Comparison of ENCODE assay signal across 21 cellular contexts in genomic region chr11:117128289-117128688, GRCh38. TPM values are rescaled to one million over a fixed set of nuclear protein-coding genes. Genes with fewer than 3 reads are reported as not detected.
DNase-seq lines count a peak whose midpoint lies in the region; ATAC-seq, FAIRE-seq and TF ChIP-seq lines count a peak whose summit lies in the region.
"Had no signal": no experiment of that assay in that cellular context is flagged by ENCODE, and none has a peak within 500 bp of the region (broad histone marks: within the 10 kb centered on the region; RNA-seq: fewer than 3 reads in every experiment).

No MANE protein-coding gene starts in this region.

- CTCF ChIA-PET in HepG2 (lab: Yijun Ruan, JAX; ENCODE audit: low intra/inter-chr PET ratio, low total read pairs): no interaction called here

- H3K4me1 ChIP-seq in liver (ENCODE audit: control insufficient read depth in 4 of 4, insufficient read depth in 4 of 4, low read length in 3 of 4): peaks cover 0 to 4% (median 0%) of the 10 kb centered on the region in 4 donors
- 0 out of 2 replicates have a peak, but pooled peaks cover 7% of the 10 kb centered on the region for H3K4me1 ChIP-seq in HepG2 (ENCODE audit: insufficient read depth, low read length)
- no peaks in the 10 kb centered on the region for H3K4me1 ChIP-seq in hepatocyte (ENCODE audit: insufficient read depth)
- H3K4me1 ChIP-seq: BLaER1, Caco-2 had no signal

- POLR2A ChIA-PET in HepG2 (lab: Yijun Ruan, JAX): no interaction called here

- H3K27ac ChIP-seq in liver (ENCODE audit: low read depth in 1 of 2, low read length in 2 of 2) (no peak overlapping the region), HepG2 (ENCODE audit: extremely low read length, insufficient read depth, low read length) (no peak overlapping the region), substantia nigra (ENCODE audit: low read depth, low read length, poor library complexity, severe bottlenecking) (peak overlapping the region; percentile 98), hepatocyte (no peak overlapping the region)
- H3K27ac ChIP-seq: 22Rv1, BLaER1, C4-2B, GM23248 had no signal

- H3K27me3 ChIP-seq in liver (ENCODE audit: control insufficient read depth in 4 of 4, insufficient read depth in 4 of 4, low read length in 3 of 4): no peaks in the 10 kb centered on the region
- H3K27me3 ChIP-seq in HepG2 (ENCODE audit: control insufficient read depth in 1 of 2, insufficient read depth in 2 of 2, low read length in 2 of 2): peaks cover 0 to 4% of the 10 kb centered on the region in 2 experiments; a peak in 2 of 5 replicates
- no peaks in the 10 kb centered on the region for H3K27me3 ChIP-seq in hepatocyte
- H3K27me3 ChIP-seq: BLaER1 had no signal

- H3K79me2 ChIP-seq in HepG2 (ENCODE audit: insufficient read depth, low read length) (no peaks in the 10 kb centered on the region), hepatocyte (no peaks in the 10 kb centered on the region)

- H4K20me1 ChIP-seq in HepG2 (ENCODE audit: insufficient read depth, low read length): no peaks in the 10 kb centered on the region
- H4K20me1 ChIP-seq in hepatocyte (ENCODE audit: insufficient read depth, poor library complexity, severe bottlenecking): no peaks in the 10 kb centered on the region
- H4K20me1 ChIP-seq: BLaER1 had no signal

- H3K9ac ChIP-seq in liver (ENCODE audit: low read depth in 1 of 2, low read length in 2 of 2) (no peak overlapping the region), HepG2 (ENCODE audit: insufficient read depth, low read depth, low read length) (no peak overlapping the region)
- H3K9ac ChIP-seq: BLaER1, GM23248 had no signal

- FAIRE-seq in HepG2 (lab: Jason Lieb, UNC) (no peak), GM19239 (lab: Jason Lieb, UNC) (no peak)
- FAIRE-seq: A204.1, G401.6, GM12892, H1 had no signal

- TF ChIP-seq POLR2A in HepG2 (IDR thresholded peaks at IDR 0.05; ENCODE audit: insufficient read depth in 1 of 2, low read depth in 2 of 2, low read length in 2 of 2): no peak

- ATAC-seq in HepG2: no peak
- ATAC-seq in left lobe of liver: peak; percentile 70
- no peak for ATAC-seq in left colon
- ATAC-seq: CD8-positive, alpha-beta T cell had no signal

- DNase-seq in HepG2 (ENCODE audit: low spot score) (no peak), left lobe of liver (ENCODE audit: low spot score) (no peak), substantia nigra (lab: John Stamatoyannopoulos, UW) (no peak), GM19239 (ENCODE audit: insufficient read length, low spot score) (no peak), hepatocyte (ENCODE audit: low spot score) (no peak), left colon (no peak)
- DNase-seq: Caco-2; CD4-positive, CD25-positive, alpha-beta regulatory T cell; CD8-positive, alpha-beta T cell; DND-41; GM23248; H7; HCEC 1CT had no signal

- H3K4me2 ChIP-seq in HepG2 (ENCODE audit: low read depth, low read length): no peak overlapping the region
- no peak overlapping the region for H3K4me2 ChIP-seq in hepatocyte
- H3K4me2 ChIP-seq: BLaER1 had no signal

- H3K36me3 ChIP-seq in liver (ENCODE audit: control insufficient read depth in 4 of 4, insufficient read depth in 3 of 4, low read depth in 1 of 4, low read length in 3 of 4) (no peaks in the 10 kb centered on the region), HepG2 (replicated peaks in 1 of 2; ENCODE audit: control insufficient read depth in 1 of 2, insufficient read depth in 2 of 2, low read length in 2 of 2) (no peaks in the 10 kb centered on the region), hepatocyte (replicated peaks; ENCODE audit: insufficient read depth, low read depth) (no peaks in the 10 kb centered on the region)
- H3K36me3 ChIP-seq: BLaER1 had no signal

- no peak for TF ChIP-seq RAD21 in liver (IDR thresholded peaks at IDR 0.05)
- no peak for TF ChIP-seq RAD21 in HepG2 (CRISPR knock-in tag; IDR thresholded peaks at IDR 0.05)

- H2AFZ ChIP-seq in HepG2 (ENCODE audit: low read length) (no peak overlapping the region), hepatocyte (no peak overlapping the region)
- H2AFZ ChIP-seq: GM23248 had no signal

- WGBS in liver: 79% methylated on average over 4 of the region's 4 CpGs
- 24% methylated on average over 4 of the region's 4 CpGs for WGBS in HepG2 (ENCODE audit: low lambda C conversion rate)
- 76% methylated on average over 4 of the region's 4 CpGs for WGBS in hepatocyte (ENCODE audit: low lambda C conversion rate, missing lambda C conversion rate)

- no peak overlapping the region for H3K4me3 ChIP-seq in liver (ENCODE audit: low read depth in 1 of 3, low read length in 3 of 3)
- no peak overlapping the region for H3K4me3 ChIP-seq in HepG2 (replicated peaks in 1 of 3; ENCODE audit: insufficient read depth in 1 of 3, low read depth in 2 of 3, low read length in 3 of 3)
- no peak overlapping the region for H3K4me3 ChIP-seq in hepatocyte
- H3K4me3 ChIP-seq: BLaER1, GM23248 had no signal

- no TSS peak for BruUV-seq in HepG2 (replicated peaks; lab: Mats Ljungman, UMichigan)

- H3K9me2 ChIP-seq in hepatocyte (replicated peaks; ENCODE audit: insufficient read depth): no peaks in the 10 kb centered on the region

- TF ChIP-seq EP300 in HepG2 (IDR thresholded peaks at IDR 0.05; ENCODE audit: low read depth in 2 of 2, low read length in 2 of 2) (no peak), HepG2 (CRISPR knock-in tag; IDR thresholded peaks at IDR 0.05; ENCODE audit: borderline replicate concordance) (no peak)

- in situ Hi-C loops in HepG2 (cut with HindIII; ENCODE audit: extremely low pct_ligation_motif_present, low pct_unique_long_range_greater_than_20kb): no loop called here

- no peak for TF ChIP-seq CTCF in liver (IDR thresholded peaks at IDR 0.05; ENCODE audit: low read depth, low read length, missing input control)
- TF ChIP-seq CTCF in HepG2 (CRISPR knock-in tag; IDR thresholded peaks at IDR 0.05): no peak
- TF ChIP-seq CTCF in hepatocyte (IDR thresholded peaks at IDR 0.05; ENCODE audit: poor library complexity): no peak

- intact Hi-C loops in HepG2 (cut with micrococcal nuclease; ENCODE audit: unreplicated experiment): no loop called here
- intact Hi-C loops in left colon (cut with DNase I, micrococcal nuclease): no loop called here

- H3K9me3 ChIP-seq in liver (ENCODE audit: control insufficient read depth in 4 of 4, low read length in 3 of 4): no peaks in the 10 kb centered on the region
- H3K9me3 ChIP-seq in HepG2 (ENCODE audit: low read length): no peaks in the 10 kb centered on the region
- H3K9me3 ChIP-seq in hepatocyte (ENCODE audit: low read depth): no peaks in the 10 kb centered on the region
- H3K9me3 ChIP-seq: BLaER1, Caco-2 had no signal

RNA-seq across cellular contexts. Expression of gene PAFAH1B2, which starts 15.8 kb away (rescaled TPM):
- 10 to 100 TPM; 33.4 to 39.8 TPM for total RNA-seq in liver
- polyA plus RNA-seq in liver: 10 to 100 TPM; 12.7 to 16.4 TPM
- total RNA-seq in HepG2 (2016; rRNA removed; fragmentation: Illumina TruSeq; extraction: Trizol): 104 and 178 TPM in 2 replicates
- 34.4 and 37.3 TPM in 2 replicates for total RNA-seq in HepG2 (2016; cell fraction: cytosol; rRNA removed; fragmentation: Illumina TruSeq; extraction: Trizol; ENCODE audit: low read depth)
- 107 and 164 TPM in 2 replicates for total RNA-seq in HepG2 (2016; cell fraction: insoluble cytoplasmic fraction; rRNA removed; fragmentation: Illumina TruSeq; extraction: Trizol)
- 37.1 and 43.1 TPM in 2 replicates for total RNA-seq in HepG2 (2016; cell fraction: membrane; rRNA removed; fragmentation: Illumina TruSeq; extraction: Trizol)
- total RNA-seq in HepG2 (2016; cell fraction: nucleus; rRNA removed; fragmentation: Illumina TruSeq; extraction: Trizol): 42.3 and 46.9 TPM in 2 replicates
- polyA plus RNA-seq in HepG2 (2011; rRNA removed): 27.0 and 28.8 TPM in 2 replicates
- polyA plus RNA-seq in HepG2 (2011; cell fraction: cytosol; rRNA removed): 21.8 and 24.3 TPM in 2 replicates
- polyA plus RNA-seq in HepG2 (2011; cell fraction: nucleus; rRNA removed): 15.1 and 15.4 TPM in 2 replicates
- 23.9 and 26.9 TPM in 2 replicates for polyA plus RNA-seq in HepG2 (2012)
- polyA plus RNA-seq in HepG2 (2016; cell fraction: cytosol; fragmentation: Illumina TruSeq; extraction: Trizol; ENCODE audit: low read depth): 2.7 and 3.0 TPM in 2 replicates
- polyA plus RNA-seq in HepG2 (2016; cell fraction: insoluble cytoplasmic fraction; fragmentation: Illumina TruSeq; extraction: Trizol; ENCODE audit: low read depth): 70.7 and 75.2 TPM in 2 replicates
- polyA plus RNA-seq in HepG2 (2016; cell fraction: membrane; fragmentation: Illumina TruSeq; extraction: Trizol; ENCODE audit: low read depth): 12.5 and 14.8 TPM in 2 replicates
- 26.9 and 30.3 TPM in 2 replicates for polyA plus RNA-seq in HepG2 (2016; cell fraction: nucleus; fragmentation: Illumina TruSeq; extraction: Trizol; ENCODE audit: insufficient read depth, low read depth)
- 84.0 and 119 TPM in 2 replicates for polyA minus RNA-seq in HepG2 (2011; rRNA and poly(A)+ RNA removed; ENCODE audit: low replicate concordance)
- polyA minus RNA-seq in HepG2 (2011; cell fraction: cytosol; rRNA and poly(A)+ RNA removed): 68.8 and 69.8 TPM in 2 replicates
- 42.0 and 56.1 TPM in 2 replicates for polyA minus RNA-seq in HepG2 (2011; cell fraction: nucleus; rRNA and poly(A)+ RNA removed)
- total RNA-seq in left lobe of liver: 23.5 TPM
- 93.3 and 103 TPM in 2 replicates for total RNA-seq in hepatocyte
- 30.8 and 31.0 TPM in 2 replicates for polyA plus RNA-seq in hepatocyte
- total RNA-seq in left colon: 10 to 100 TPM; 74.0 to 75.5 TPM

RNA-seq across cellular contexts. Expression of gene SIK3, which starts 30.1 kb away (rescaled TPM):
- total RNA-seq in liver: 10 to 100 TPM; 17.6 to 52.4 TPM
- 10 to 100 TPM in 1 of 2 donors, 1 to 10 TPM in 1; 6.9 to 11.2 TPM for polyA plus RNA-seq in liver
- 9.8 and 11.3 TPM in 2 replicates for total RNA-seq in HepG2 (2016; rRNA removed; fragmentation: Illumina TruSeq; extraction: Trizol)
- 6.0 and 6.1 TPM in 2 replicates for total RNA-seq in HepG2 (2016; cell fraction: cytosol; rRNA removed; fragmentation: Illumina TruSeq; extraction: Trizol; ENCODE audit: low read depth)
- total RNA-seq in HepG2 (2016; cell fraction: insoluble cytoplasmic fraction; rRNA removed; fragmentation: Illumina TruSeq; extraction: Trizol): 9.5 and 11.9 TPM in 2 replicates
- total RNA-seq in HepG2 (2016; cell fraction: membrane; rRNA removed; fragmentation: Illumina TruSeq; extraction: Trizol): 9.6 and 12.4 TPM in 2 replicates
- total RNA-seq in HepG2 (2016; cell fraction: nucleus; rRNA removed; fragmentation: Illumina TruSeq; extraction: Trizol): 23.0 and 23.2 TPM in 2 replicates
- 5.7 and 8.0 TPM in 2 replicates for polyA plus RNA-seq in HepG2 (2011; rRNA removed)
- 4.5 and 4.9 TPM in 2 replicates for polyA plus RNA-seq in HepG2 (2011; cell fraction: cytosol; rRNA removed)
- polyA plus RNA-seq in HepG2 (2011; cell fraction: nucleus; rRNA removed): 27.4 and 30.5 TPM in 2 replicates
- polyA plus RNA-seq in HepG2 (2012): 16.2 and 16.5 TPM in 2 replicates
- polyA plus RNA-seq in HepG2 (2016; cell fraction: cytosol; fragmentation: Illumina TruSeq; extraction: Trizol; ENCODE audit: low read depth): 2.3 and 2.6 TPM in 2 replicates
- 8.4 and 11.2 TPM in 2 replicates for polyA plus RNA-seq in HepG2 (2016; cell fraction: insoluble cytoplasmic fraction; fragmentation: Illumina TruSeq; extraction: Trizol; ENCODE audit: low read depth)
- 4.2 and 5.0 TPM in 2 replicates for polyA plus RNA-seq in HepG2 (2016; cell fraction: membrane; fragmentation: Illumina TruSeq; extraction: Trizol; ENCODE audit: low read depth)
- polyA plus RNA-seq in HepG2 (2016; cell fraction: nucleus; fragmentation: Illumina TruSeq; extraction: Trizol; ENCODE audit: insufficient read depth, low read depth): 23.6 and 25.1 TPM in 2 replicates
- polyA minus RNA-seq in HepG2 (2011; rRNA and poly(A)+ RNA removed; ENCODE audit: low replicate concordance): 13.9 and 17.8 TPM in 2 replicates
- polyA minus RNA-seq in HepG2 (2011; cell fraction: cytosol; rRNA and poly(A)+ RNA removed): 5.2 and 6.9 TPM in 2 replicates
- polyA minus RNA-seq in HepG2 (2011; cell fraction: nucleus; rRNA and poly(A)+ RNA removed): 37.6 and 53.8 TPM in 2 replicates
- total RNA-seq in left lobe of liver: 27.1 TPM
- 17.7 and 19.1 TPM in 2 replicates for total RNA-seq in hepatocyte
- 15.8 and 16.7 TPM in 2 replicates for polyA plus RNA-seq in hepatocyte
- 10 to 100 TPM; 35.3 to 39.0 TPM for total RNA-seq in left colon

RNA-seq across cellular contexts. Expression of gene SIDT2, which starts 50.3 kb away (rescaled TPM):
- 10 to 100 TPM; 21.7 to 42.9 TPM for total RNA-seq in liver
- polyA plus RNA-seq in liver: 10 to 100 TPM; 11.2 to 23.1 TPM
- 6.8 and 11.5 TPM in 2 replicates for total RNA-seq in HepG2 (2016; rRNA removed; fragmentation: Illumina TruSeq; extraction: Trizol)
- 8.7 and 10.3 TPM in 2 replicates for total RNA-seq in HepG2 (2016; cell fraction: cytosol; rRNA removed; fragmentation: Illumina TruSeq; extraction: Trizol; ENCODE audit: low read depth)
- total RNA-seq in HepG2 (2016; cell fraction: insoluble cytoplasmic fraction; rRNA removed; fragmentation: Illumina TruSeq; extraction: Trizol): 6.4 and 12.0 TPM in 2 replicates
- total RNA-seq in HepG2 (2016; cell fraction: membrane; rRNA removed; fragmentation: Illumina TruSeq; extraction: Trizol): 8.6 and 9.5 TPM in 2 replicates
- total RNA-seq in HepG2 (2016; cell fraction: nucleus; rRNA removed; fragmentation: Illumina TruSeq; extraction: Trizol): 15.6 and 17.2 TPM in 2 replicates
- 26.8 and 28.0 TPM in 2 replicates for polyA plus RNA-seq in HepG2 (2011; rRNA removed)
- 10.5 and 14.3 TPM in 2 replicates for polyA plus RNA-seq in HepG2 (2011; cell fraction: cytosol; rRNA removed)
- polyA plus RNA-seq in HepG2 (2011; cell fraction: nucleus; rRNA removed): 82.0 and 109 TPM in 2 replicates
- polyA plus RNA-seq in HepG2 (2012): 15.1 and 15.4 TPM in 2 replicates
- 1.9 and 2.2 TPM in 2 replicates for polyA plus RNA-seq in HepG2 (2016; cell fraction: cytosol; fragmentation: Illumina TruSeq; extraction: Trizol; ENCODE audit: low read depth)
- 7.8 and 8.9 TPM in 2 replicates for polyA plus RNA-seq in HepG2 (2016; cell fraction: insoluble cytoplasmic fraction; fragmentation: Illumina TruSeq; extraction: Trizol; ENCODE audit: low read depth)
- polyA plus RNA-seq in HepG2 (2016; cell fraction: membrane; fragmentation: Illumina TruSeq; extraction: Trizol; ENCODE audit: low read depth): 6.0 and 6.6 TPM in 2 replicates
- 24.9 and 26.7 TPM in 2 replicates for polyA plus RNA-seq in HepG2 (2016; cell fraction: nucleus; fragmentation: Illumina TruSeq; extraction: Trizol; ENCODE audit: insufficient read depth, low read depth)
- 25.1 and 71.4 TPM in 2 replicates for polyA minus RNA-seq in HepG2 (2011; rRNA and poly(A)+ RNA removed; ENCODE audit: low replicate concordance)
- polyA minus RNA-seq in HepG2 (2011; cell fraction: cytosol; rRNA and poly(A)+ RNA removed): 11.7 and 19.1 TPM in 2 replicates
- polyA minus RNA-seq in HepG2 (2011; cell fraction: nucleus; rRNA and poly(A)+ RNA removed): 32.3 and 34.8 TPM in 2 replicates
- total RNA-seq in left lobe of liver: 56.6 TPM
- total RNA-seq in hepatocyte: 27.1 and 32.0 TPM in 2 replicates
- 16.7 and 19.9 TPM in 2 replicates for polyA plus RNA-seq in hepatocyte
- total RNA-seq in left colon: 10 to 100 TPM; 70.9 to 79.1 TPM
